ENCODE assay signal across 13 cellular contexts in genomic region chr14:61403411-61403810, GRCh38.
DNase-seq lines count a peak whose midpoint lies in the region; ATAC-seq lines count a peak whose summit lies in the region.
"Had no signal": no experiment of that assay in that cellular context is flagged by ENCODE, and none has a peak within 500 bp of the region (broad histone marks: within the 10 kb centered on the region; RNA-seq: fewer than 3 reads in every experiment).

No MANE protein-coding gene starts in this region.

- no peaks in the 10 kb centered on the region for H3K9me3 Mint-ChIP-seq in activated naive CD4-positive, alpha-beta T cell treated with anti-CD3 and anti-CD28 coated beads, Interleukin-2, amount 50 U/mL, for 24 hours
- no peaks in the 10 kb centered on the region for H3K9me3 Mint-ChIP-seq in activated naive CD8-positive, alpha-beta T cell treated with anti-CD3 and anti-CD28 coated beads for 36 hours
- H3K9me3 Mint-ChIP-seq in stimulated activated naive CD8-positive, alpha-beta T cell treated with anti-CD3 and anti-CD28 coated beads, Interleukin-15, Interleukin-2, amounts not matched to agents 100 ng/mL and 50 ng/mL, for 24 hours: no peaks in the 10 kb centered on the region
- H3K9me3 Mint-ChIP-seq: nephron progenitor cell had no signal

- H3K36me3 Mint-ChIP-seq in activated naive CD4-positive, alpha-beta T cell treated with anti-CD3 and anti-CD28 coated beads, Interleukin-2, amount 50 U/mL, for 24 hours: peaks cover 9% of the 10 kb centered on the region
- peaks cover 39% of the 10 kb centered on the region for H3K36me3 Mint-ChIP-seq in activated naive CD8-positive, alpha-beta T cell treated with anti-CD3 and anti-CD28 coated beads for 36 hours
- peaks cover 22% of the 10 kb centered on the region for H3K36me3 Mint-ChIP-seq in stimulated activated naive CD8-positive, alpha-beta T cell treated with anti-CD3 and anti-CD28 coated beads, Interleukin-15, Interleukin-2, amounts not matched to agents 100 ng/mL and 50 ng/mL, for 24 hours (ENCODE audit: low read depth)

- peak overlapping the region; percentile 93 for H3K27ac Mint-ChIP-seq in activated naive CD4-positive, alpha-beta T cell treated with anti-CD3 and anti-CD28 coated beads, Interleukin-2, amount 50 U/mL, for 24 hours
- H3K27ac Mint-ChIP-seq in activated naive CD8-positive, alpha-beta T cell treated with anti-CD3 and anti-CD28 coated beads for 36 hours: peak overlapping the region; percentile 91
- peak overlapping the region; percentile 86 for H3K27ac Mint-ChIP-seq in stimulated activated naive CD8-positive, alpha-beta T cell treated with anti-CD3 and anti-CD28 coated beads, Interleukin-15, Interleukin-2, amounts not matched to agents 100 ng/mL and 50 ng/mL, for 24 hours

- H3K4me3 Mint-ChIP-seq in activated naive CD4-positive, alpha-beta T cell treated with anti-CD3 and anti-CD28 coated beads, Interleukin-2, amount 50 U/mL, for 24 hours: peak overlapping the region; percentile 66
- H3K4me3 Mint-ChIP-seq in activated naive CD8-positive, alpha-beta T cell treated with anti-CD3 and anti-CD28 coated beads for 36 hours: peak overlapping the region; percentile 64
- peak overlapping the region; percentile 58 for H3K4me3 Mint-ChIP-seq in stimulated activated naive CD8-positive, alpha-beta T cell treated with anti-CD3 and anti-CD28 coated beads, Interleukin-15, Interleukin-2, amounts not matched to agents 100 ng/mL and 50 ng/mL, for 24 hours
- H3K4me3 Mint-ChIP-seq: nephron progenitor cell had no signal

- peaks cover 90% of the 10 kb centered on the region for H3K4me1 Mint-ChIP-seq in activated naive CD4-positive, alpha-beta T cell treated with anti-CD3 and anti-CD28 coated beads, Interleukin-2, amount 50 U/mL, for 24 hours
- peaks cover 78% of the 10 kb centered on the region for H3K4me1 Mint-ChIP-seq in activated naive CD8-positive, alpha-beta T cell treated with anti-CD3 and anti-CD28 coated beads for 36 hours
- H3K4me1 Mint-ChIP-seq in stimulated activated naive CD8-positive, alpha-beta T cell treated with anti-CD3 and anti-CD28 coated beads, Interleukin-15, Interleukin-2, amounts not matched to agents 100 ng/mL and 50 ng/mL, for 24 hours (ENCODE audit: low read depth): peaks cover 75% of the 10 kb centered on the region

- ATAC-seq in HG03095 (IDR thresholded peaks at IDR 0.05; ENCODE audit: unreplicated experiment): peak; percentile 83

- no peak for DNase-seq in activated naive CD4-positive, alpha-beta T cell treated with anti-CD3 and anti-CD28 coated beads, Interleukin-2, amount 50 U/mL, for 16 hours
- DNase-seq in activated naive CD8-positive, alpha-beta T cell treated with anti-CD3 and anti-CD28 coated beads for 36 hours: no peak
- DNase-seq in NCI-H345 treated with DMSO at 0.1 percent for 48 hours (lab: John Stamatoyannopoulos, UW; ENCODE audit: unreplicated experiment) (no peak), NCI-H446 (lab: John Stamatoyannopoulos, UW) (no peak), cortex of kidney (lab: John Stamatoyannopoulos, UW) (no peak)
- DNase-seq: GOT3, kidney, nephron progenitor cell, Peyer's patch, uterus had no signal

- H3K27me3 Mint-ChIP-seq in activated naive CD4-positive, alpha-beta T cell treated with anti-CD3 and anti-CD28 coated beads, Interleukin-2, amount 50 U/mL, for 24 hours: no peaks in the 10 kb centered on the region
- no peaks in the 10 kb centered on the region for H3K27me3 Mint-ChIP-seq in activated naive CD8-positive, alpha-beta T cell treated with anti-CD3 and anti-CD28 coated beads for 36 hours
- H3K27me3 Mint-ChIP-seq in stimulated activated naive CD8-positive, alpha-beta T cell treated with anti-CD3 and anti-CD28 coated beads, Interleukin-15, Interleukin-2, amounts not matched to agents 100 ng/mL and 50 ng/mL, for 24 hours: no peaks in the 10 kb centered on the region
